In genomic region chr6:106800379-106800778, GRCh38 we compare ENCODE assay signal across 18 cellular contexts.
A peak's percentile ranks its signal among the peaks of the same experiment; 100 is the strongest.
DNase-seq lines count a peak whose midpoint lies in the region; ATAC-seq, FAIRE-seq and TF ChIP-seq lines count a peak whose summit lies in the region.
"Had no signal": no experiment of that assay in that cellular context is flagged by ENCODE, and none has a peak within 500 bp of the region (broad histone marks: within the 10 kb centered on the region; RNA-seq: fewer than 3 reads in every experiment).

No MANE protein-coding gene starts in this region.

- WGBS in H1 (ENCODE audit: extremely low coverage in 1 of 2, insufficient coverage in 1 of 2, insufficient read length in 1 of 2, insufficient replicate concordance in 2 of 2, low coverage in 1 of 2, low lambda C conversion rate in 2 of 2, missing lambda C conversion rate in 1 of 2), 2 experiments, result 89% methylated on average over 5 of the region's 5 CpGs; no CpG with 5 or more reads in 1 of the 2 experiments
- 90% methylated on average over 4 of the region's 5 CpGs for WGBS in mesenchymal stem cell

- H3K23me2 ChIP-seq in H1 (ENCODE audit: low read depth, low read length), result no peaks in the 10 kb centered on the region

- POLR2A ChIA-PET in H1 (lab: Charles Lee; ENCODE audit: partially characterized antibody), result no interaction called here

- no peaks in the 10 kb centered on the region for H3K36me3 ChIP-seq in H1 (ENCODE audit: control insufficient read depth in 2 of 4, insufficient read depth in 4 of 4, low read length in 3 of 4)
- H3K36me3 ChIP-seq in mesenchymal stem cell (ENCODE audit: control insufficient read depth in 1 of 2, insufficient read depth in 2 of 2, low read depth in 1 of 2, low read length in 2 of 2), result no peaks in the 10 kb centered on the region

- H4K91ac ChIP-seq in H1 (replicated peaks; ENCODE audit: insufficient read length, low read length), result no peak overlapping the region
- no peak overlapping the region for H4K91ac ChIP-seq in mesenchymal stem cell (ENCODE audit: low read length)

- H4K5ac ChIP-seq in H1 (ENCODE audit: insufficient read length, low read depth, low read length), result no peak overlapping the region

- H3K27ac ChIP-seq in H1 (ENCODE audit: low read depth, low read length) (no peak overlapping the region), mesenchymal stem cell (ENCODE audit: low read length, poor library complexity, severe bottlenecking) (no peak overlapping the region)
- H3K27ac ChIP-seq: C4-2B had no signal

- H3K56ac ChIP-seq in H1 (replicated peaks; ENCODE audit: insufficient read length, low read depth, low read length), result no peak overlapping the region

- CTCF ChIA-PET in H1 (lab: Charles Lee; ENCODE audit: partially characterized antibody), result interaction anchor here (1.4 to 1.5 kb wide), 2 partner anchors 15 to 83 kb away, joined by 3 to 4 read pairs; no protein-coding TSS in a partner anchor

- H3K79me1 ChIP-seq in H1 (ENCODE audit: low read depth, low read length) (no peaks in the 10 kb centered on the region), mesenchymal stem cell (replicated peaks; ENCODE audit: low read length, poor library complexity, severe bottlenecking) (no peaks in the 10 kb centered on the region)

- H3K23ac ChIP-seq in H1 (ENCODE audit: insufficient read length), result no peak overlapping the region
- no peak overlapping the region for H3K23ac ChIP-seq in mesenchymal stem cell (ENCODE audit: low read length in 2 of 2)

- H3K27ac Mint-ChIP-seq in stimulated activated naive CD8-positive, alpha-beta T cell treated with anti-CD3 and anti-CD28 coated beads, Interleukin-15, amount 100 ng/mL, for 72 hours, result peak overlapping the region; percentile 57 to 59

- TF ChIP-seq POLR2A in H1 (IDR thresholded peaks at IDR 0.05; ENCODE audit: control extremely low read depth in 1 of 2, low read depth in 2 of 2, low read length in 2 of 2), result no peak

- no peaks in the 10 kb centered on the region for H3K27me3 ChIP-seq in H1 (replicated peaks in 1 of 4; ENCODE audit: control insufficient read depth in 3 of 4, extremely low read depth in 1 of 4, insufficient read depth in 3 of 4, low read length in 3 of 4)
- H3K27me3 ChIP-seq in mesenchymal stem cell (ENCODE audit: control insufficient read depth in 1 of 2, insufficient read depth in 1 of 2, low read length in 2 of 2), result peaks cover 15 to 58% of the 10 kb centered on the region in 2 experiments

- no peaks in the 10 kb centered on the region for H3K79me2 ChIP-seq in H1 (ENCODE audit: control insufficient read depth in 1 of 2, insufficient read depth in 2 of 2, low read length in 2 of 2)

- H3K9ac ChIP-seq in H1 (replicated peaks in 1 of 4; ENCODE audit: extremely low read depth in 1 of 4, low read depth in 3 of 4, low read length in 3 of 4), result no peak overlapping the region
- H3K9ac ChIP-seq in mesenchymal stem cell (ENCODE audit: low read length), result no peak overlapping the region

- no peak overlapping the region for H3K4me3 Mint-ChIP-seq in stimulated activated naive CD8-positive, alpha-beta T cell treated with anti-CD3 and anti-CD28 coated beads, Interleukin-15, amount 100 ng/mL, for 72 hours

- peaks cover 5 to 17% (median 12%) of the 10 kb centered on the region in 4 experiments; a peak in 6 of 7 replicates for H3K4me1 ChIP-seq in H1 (replicated peaks in 1 of 4; ENCODE audit: control insufficient read depth in 3 of 4, insufficient read depth in 4 of 4, low read length in 3 of 4)
- peaks cover 22% of the 10 kb centered on the region for H3K4me1 ChIP-seq in mesenchymal stem cell (ENCODE audit: control insufficient read depth, insufficient read depth, low read depth, low read length)

- H4K20me1 ChIP-seq in H1 (replicated peaks in 1 of 2; ENCODE audit: control insufficient read depth in 1 of 2, insufficient read depth in 2 of 2, low read length in 2 of 2), result no peaks in the 10 kb centered on the region

- H3K4me3 ChIP-seq in H1 (ENCODE audit: extremely low read depth in 1 of 4, insufficient read depth in 2 of 4, low read depth in 3 of 4, low read length in 4 of 4) (no peak overlapping the region), mesenchymal stem cell (ENCODE audit: insufficient read depth in 1 of 2, low read depth in 1 of 2, low read length in 2 of 2) (no peak overlapping the region)

- H2BK20ac ChIP-seq in H1 (ENCODE audit: low read length), result peak overlapping the region; percentile 62; the same call in 1 of the 2 replicates

- DNase-seq in stimulated activated naive CD8-positive, alpha-beta T cell treated with anti-CD3 and anti-CD28 coated beads, Interleukin-15, amount 100 ng/mL, for 72 hours, result no peak
- DNase-seq in stimulated activated naive CD8-positive, alpha-beta T cell treated with anti-CD3 and anti-CD28 coated beads, Interleukin-15, Interleukin-2, amounts not matched to agents 100 U/mL and 50 U/mL, for 24 hours, result no peak
- DNase-seq in H1 (ENCODE audit: low read depth in 1 of 2, low spot score in 2 of 2) (no peak), mesenchymal stem cell (no peak), NK-92 (lab: John Stamatoyannopoulos, UW; ENCODE audit: unreplicated experiment) (no peak), NCI-H1930 (lab: John Stamatoyannopoulos, UW) (no peak), AG08395 (ENCODE audit: low spot score) (no peak)
- DNase-seq: DMS153, EL, KBM-7, NCI-H1417 treated with DMSO at 0.1 percent for 48 hours, NCI-H2029 treated with DMSO at 0.1 percent for 48 hours, NCI-H2171 treated with DMSO at 0.1 percent for 48 hours, NCI-H774 had no signal

- H4K8ac ChIP-seq in H1 (ENCODE audit: extremely low read depth, insufficient read depth, low read length) (no peak overlapping the region), mesenchymal stem cell (ENCODE audit: low read length) (no peak overlapping the region)

- H2AFZ ChIP-seq in H1 (ENCODE audit: low read length) (no peak overlapping the region), mesenchymal stem cell (ENCODE audit: low read depth, low read length) (no peak overlapping the region)

- no peak overlapping the region for H3K14ac ChIP-seq in H1 (ENCODE audit: insufficient read length)
- no peak overlapping the region for H3K14ac ChIP-seq in mesenchymal stem cell (ENCODE audit: low read length in 2 of 2)

- H2BK12ac ChIP-seq in H1 (ENCODE audit: low read depth, low read length) (no peak overlapping the region), mesenchymal stem cell (ENCODE audit: low read length in 2 of 2) (no peak overlapping the region)

- TF ChIP-seq CTCF in H1 (IDR thresholded peaks at IDR 0.05; ENCODE audit: control extremely low read depth in 1 of 3, insufficient read depth in 1 of 3, low read depth in 1 of 3, low read length in 3 of 3), result no peak

- TF ChIP-seq RAD21 in H1 (IDR thresholded peaks at IDR 0.05 in 1 of 2, conservative IDR thresholded peaks at IDR 0.05 in 1 of 2; ENCODE audit: low read depth in 2 of 2, low read length in 2 of 2), result no peak

- H3K9me3 Mint-ChIP-seq in stimulated activated naive CD8-positive, alpha-beta T cell treated with anti-CD3 and anti-CD28 coated beads, Interleukin-15, amount 100 ng/mL, for 72 hours, result no peaks in the 10 kb centered on the region

- no peak overlapping the region for H3K4ac ChIP-seq in H1 (replicated peaks; ENCODE audit: insufficient read length, low read depth, low read length)
- no peak overlapping the region for H3K4ac ChIP-seq in mesenchymal stem cell (ENCODE audit: low read depth in 1 of 2, low read length in 2 of 2)

- H2AK5ac ChIP-seq in H1 (ENCODE audit: low read depth, low read length) (no peak overlapping the region), mesenchymal stem cell (ENCODE audit: low read length, severe bottlenecking) (peak overlapping the region; percentile 95)

- H3K4me2 ChIP-seq in H1 (ENCODE audit: insufficient read depth in 1 of 2, low read depth in 2 of 2, low read length in 2 of 2) (no peak overlapping the region), mesenchymal stem cell (ENCODE audit: low read length, poor library complexity, severe bottlenecking) (no peak overlapping the region)

- peak overlapping the region; percentile 58; the same call in 1 of the 2 replicates for H2BK5ac ChIP-seq in H1 (ENCODE audit: low read depth, low read length)
- no peak overlapping the region for H2BK5ac ChIP-seq in mesenchymal stem cell (ENCODE audit: low read depth, low read length, poor library complexity, severe bottlenecking)

- no peak for TF ChIP-seq EP300 in H1 (IDR thresholded peaks at IDR 0.05; ENCODE audit: borderline replicate concordance in 1 of 2, low read depth in 2 of 2, low read length in 2 of 2)

- H2BK15ac ChIP-seq in H1 (ENCODE audit: low read length) (peak overlapping the region; percentile 25), mesenchymal stem cell (ENCODE audit: low read depth, poor library complexity, severe bottlenecking) (no peak overlapping the region)

- H3K18ac ChIP-seq in H1 (ENCODE audit: extremely low read depth, low read length) (no peak overlapping the region), mesenchymal stem cell (ENCODE audit: low read depth in 1 of 2, low read length in 2 of 2) (peak overlapping the region in 1 of 2 experiments; percentile 42)

- no peak for ATAC-seq in stimulated activated naive CD8-positive, alpha-beta T cell treated with anti-CD3 and anti-CD28 coated beads, Interleukin-15, amount 100 ng/mL, for 72 hours
- ATAC-seq in stimulated activated naive CD8-positive, alpha-beta T cell treated with anti-CD3 and anti-CD28 coated beads, Interleukin-15, Interleukin-2, amounts not matched to agents 100 U/mL and 50 U/mL, for 24 hours, result no peak
- no peak for ATAC-seq in activated CD4-positive, CD25-positive, alpha-beta regulatory T cell treated with anti-CD3 and anti-CD28 coated beads, Interleukin-2, amount 50 U/mL, for 24 hours
- ATAC-seq: Panc1 had no signal

- no peak overlapping the region for H2BK120ac ChIP-seq in H1 (replicated peaks; ENCODE audit: low read depth, low read length)
- no peak overlapping the region for H2BK120ac ChIP-seq in mesenchymal stem cell (ENCODE audit: low read depth, low read length)

- FAIRE-seq in H1 (lab: Jason Lieb, UNC), result no peak
- FAIRE-seq: A204.1 had no signal

- peaks cover 40% of the 10 kb centered on the region for H3K27me3 Mint-ChIP-seq in stimulated activated naive CD8-positive, alpha-beta T cell treated with anti-CD3 and anti-CD28 coated beads, Interleukin-15, amount 100 ng/mL, for 72 hours

- H3K9me3 ChIP-seq in H1 (ENCODE audit: insufficient read depth in 2 of 2, low read depth in 1 of 2, low read length in 1 of 2) (peaks cover under 1 to 2% of the 10 kb centered on the region in 2 experiments; a peak in 2 of 4 replicates), mesenchymal stem cell (ENCODE audit: control insufficient read depth, low read length) (no peaks in the 10 kb centered on the region)

- no peaks in the 10 kb centered on the region for H3K4me1 Mint-ChIP-seq in stimulated activated naive CD8-positive, alpha-beta T cell treated with anti-CD3 and anti-CD28 coated beads, Interleukin-15, amount 100 ng/mL, for 72 hours

TF ChIP-seq in H1, 55 proteins besides CTCF, POLR2A, EP300 and RAD21 (continues in another document):
- TF ChIP-seq TAF1 (IDR thresholded peaks at IDR 0.05; ENCODE audit: low read depth, low read length) (no peak), CHD1 (IDR thresholded peaks at IDR 0.05; ENCODE audit: low read depth, low read length) (no peak), TCF12 (IDR thresholded peaks at IDR 0.05; ENCODE audit: low read depth, low read length) (no peak), EZH2 (IDR thresholded peaks at IDR 0.05; ENCODE audit: low read depth, low read length, severe bottlenecking) (no peak), ASH2L (IDR thresholded peaks at IDR 0.05; ENCODE audit: low read length) (no peak), KDM1A (IDR thresholded peaks at IDR 0.05; ENCODE audit: borderline replicate concordance, low read length) (no peak)
